ENCODE assay signal across 8 cellular contexts in the genomic region with DNA sequence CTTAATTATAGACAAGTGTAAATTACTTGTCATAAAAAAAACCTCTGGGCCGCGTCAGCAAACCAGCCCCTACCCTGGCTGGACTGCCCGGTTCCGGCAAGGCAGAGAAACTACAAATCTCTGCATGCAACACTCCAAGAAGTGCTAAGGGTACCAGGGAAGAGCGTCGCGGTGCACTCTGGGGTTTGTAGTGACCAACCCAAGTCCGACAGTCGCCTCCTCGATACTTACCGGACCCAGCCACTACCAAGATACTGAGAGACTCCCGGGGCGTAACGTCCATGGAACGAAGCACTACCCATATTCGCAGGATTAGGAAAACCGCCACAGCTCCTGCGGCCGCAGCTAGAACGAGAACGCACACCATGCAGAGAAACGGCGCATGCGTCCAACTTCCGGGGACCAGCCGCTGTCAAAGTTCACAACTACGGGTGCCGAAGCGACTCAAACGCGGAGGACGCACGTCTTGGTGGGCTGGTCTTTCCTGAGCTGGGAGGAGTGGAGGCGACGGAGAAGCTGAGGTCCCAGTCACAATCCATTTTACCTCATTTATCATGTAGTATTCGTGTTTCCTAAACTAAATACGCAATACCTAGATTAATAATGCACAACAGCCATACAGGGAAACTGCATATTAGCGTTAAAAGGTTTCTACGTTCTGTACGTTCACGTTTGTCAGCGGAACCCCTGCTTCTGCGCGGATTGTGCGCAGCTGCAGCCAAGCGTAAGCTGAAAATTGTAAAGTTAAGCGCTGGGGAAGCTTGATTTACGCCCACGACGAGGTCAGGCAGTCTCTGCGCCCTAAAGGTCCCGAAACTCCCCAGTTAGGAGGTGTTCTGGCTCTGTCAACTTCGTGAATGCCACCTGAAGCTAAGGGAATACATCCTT. TPM values are rescaled to one million over a fixed set of nuclear protein-coding genes. Genes with fewer than 3 reads are reported as not detected.
DNase-seq lines count a peak whose midpoint lies in the region; ATAC-seq and TF ChIP-seq lines count a peak whose summit lies in the region.

A gene with protein sequence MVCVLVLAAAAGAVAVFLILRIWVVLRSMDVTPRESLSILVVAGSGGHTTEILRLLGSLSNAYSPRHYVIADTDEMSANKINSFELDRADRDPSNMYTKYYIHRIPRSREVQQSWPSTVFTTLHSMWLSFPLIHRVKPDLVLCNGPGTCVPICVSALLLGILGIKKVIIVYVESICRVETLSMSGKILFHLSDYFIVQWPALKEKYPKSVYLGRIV (minus strand): TSS at position 420 of the 888 bp plus-strand sequence. CDS start 53 bp downstream, at position 367.

- intact Hi-C loops in activated B cell treated with CpG ODN at 0.5 μM for 24 hours (cut with micrococcal nuclease): loop anchor here (1.0 to 2.0 kb wide), 7 partner anchors 30 to 1650 kb away; a partner anchor contains a TSS

- H3K4me3 Mint-ChIP-seq in activated B cell treated with CpG ODN at 0.5 μM for 24 hours: peak within 1 kb of the TSS; percentile 100

- POLR2A ChIA-PET in activated B cell treated with CpG ODN at 0.5 μM for 24 hours (lab: Charles Lee): interaction anchor here (0.5 to 1.6 kb wide), 12 partner anchors 11 to 1726 kb away, joined by 3 to 25 read pairs (median 4); a partner anchor contains a TSS

- CTCF ChIA-PET in activated B cell treated with CpG ODN at 0.5 μM for 24 hours (lab: Charles Lee): interaction anchor here (0.6 to 1.8 kb wide), 6 partner anchors 12 to 218 kb away, joined by 3 to 8 read pairs (median 6); a partner anchor contains a TSS

- H3K27ac ChIP-seq in caudate nucleus (ENCODE audit: low read depth, low read length): peak within 1 kb of the TSS; percentile 99

- H3K36me3 Mint-ChIP-seq in activated B cell treated with CpG ODN at 0.5 μM for 24 hours (ENCODE audit: low read depth): peaks cover 9% of the 10 kb centered on the region

- peak within 1 kb of the TSS; percentile 99 for H3K27ac Mint-ChIP-seq in activated B cell treated with CpG ODN at 0.5 μM for 24 hours

- no peak for TF ChIP-seq CTCF in activated B cell treated with CpG ODN at 0.5 μM for 24 hours (IDR thresholded peaks at IDR 0.05)

- DNase-seq in AG08396 (ENCODE audit: low spot score) (peak; percentile 92), NCI-H226 (peak; percentile 94), activated B cell treated with CpG ODN at 0.5 μM for 24 hours (peak; percentile 88), caudate nucleus (lab: John Stamatoyannopoulos, UW) (peak; percentile 68 to 98 (median 91)), inferior parietal cortex (ENCODE audit: extremely low spot score) (peak; percentile 98), smooth muscle cell of the brain vasculature (ENCODE audit: low read depth, low spot score) (peak; percentile 92)

- ATAC-seq in GM19023 (IDR thresholded peaks at IDR 0.05; ENCODE audit: unreplicated experiment) (peak; percentile 98), HG03196 (IDR thresholded peaks at IDR 0.05; ENCODE audit: unreplicated experiment) (peak; percentile 99), activated B cell treated with CpG ODN at 0.5 μM for 24 hours (ENCODE audit: low read depth) (peak; percentile 96)

- peaks cover 3% of the 10 kb centered on the region for H3K27me3 Mint-ChIP-seq in activated B cell treated with CpG ODN at 0.5 μM for 24 hours

- peaks cover 20% of the 10 kb centered on the region for H3K4me1 Mint-ChIP-seq in activated B cell treated with CpG ODN at 0.5 μM for 24 hours

- H3K9me3 Mint-ChIP-seq in activated B cell treated with CpG ODN at 0.5 μM for 24 hours: no peaks in the 10 kb centered on the region

RNA-seq across cellular contexts. Expression of the gene that starts here (rescaled TPM):
- total RNA-seq in activated B cell treated with CpG ODN at 0.5 μM for 24 hours: 3.7 and 7.5 TPM in 2 replicates

Comparison
In these comparisons a context has a peak if more than half of its experiments do, and no peak if none do; other contexts are left out.
1. Peak in every context shown above with its lines: DNase-seq, ATAC-seq and H3K27ac ChIP-seq.